Comparison of ENCODE assay signal across 8 cellular contexts in genomic region chr1:217630711-217631591, GRCh38. TPM values are rescaled to one million over a fixed set of nuclear protein-coding genes. Genes with fewer than 3 reads are reported as not detected.
DNase-seq lines count a peak whose midpoint lies in the region; ATAC-seq lines count a peak whose summit lies in the region.

Gene GPATCH2 (minus strand): TSS chr1:217631090. CDS start chr1:217630971, 119 bp downstream.
Gene SPATA17 (plus strand): TSS chr1:217631344. CDS start chr1:217631379, 35 bp downstream.

- H3K9me3 ChIP-seq in esophagus (ENCODE audit: control insufficient read depth in 2 of 2, insufficient read depth in 1 of 2, low read depth in 1 of 2, low read length in 1 of 2) (no peaks in the 10 kb centered on the region), mucosa of stomach (ENCODE audit: control insufficient read depth, low read length) (no peaks in the 10 kb centered on the region)

- peak; percentile 96 for DNase-seq in DMS153 treated with DMSO at 0.1 percent for 48 hours (lab: John Stamatoyannopoulos, UW; ENCODE audit: unreplicated experiment)
- DNase-seq in HuH-7.5 (ENCODE audit: low spot score), result peak; percentile 65
- DNase-seq in OCI-M1 (lab: John Stamatoyannopoulos, UW), result peak; percentile 97
- peak; percentile 56 for DNase-seq in activated T-cell treated with anti-CD3 and anti-CD28 coated beads for 48 hours (ENCODE audit: low read depth)
- DNase-seq in stimulated activated CD8-positive, alpha-beta memory T cell treated with anti-CD3 and anti-CD28 coated beads, Interleukin-4, amount 100 ng/mL, for 48 hours, result peak; percentile 73

- H3K36me3 ChIP-seq in esophagus (ENCODE audit: control insufficient read depth in 2 of 2, insufficient read depth in 2 of 2, low read length in 1 of 2) (no peaks in the 10 kb centered on the region), mucosa of stomach (ENCODE audit: control insufficient read depth, insufficient read depth, low read length) (no peaks in the 10 kb centered on the region)

- peak within 1 kb of the TSS; percentile 91 for H3K9ac ChIP-seq in mucosa of stomach (ENCODE audit: low read length)

- H3K4me3 ChIP-seq in esophagus (ENCODE audit: low read depth in 1 of 2, low read length in 2 of 2), result peak within 1 kb of the TSS; percentile 64 to 98
- peak within 1 kb of the TSS; percentile 57 for H3K4me3 ChIP-seq in mucosa of stomach (ENCODE audit: low read length)

- no peaks in the 10 kb centered on the region for H3K27me3 ChIP-seq in esophagus (ENCODE audit: control insufficient read depth in 1 of 2, insufficient read depth in 2 of 2, low read length in 2 of 2)
- no peaks in the 10 kb centered on the region for H3K27me3 ChIP-seq in mucosa of stomach (ENCODE audit: control insufficient read depth, insufficient read depth, low read length)

- peak within 1 kb of the TSS; percentile 64 to 91 for H3K27ac ChIP-seq in esophagus (ENCODE audit: low read depth in 2 of 2, low read length in 1 of 2)

- whole genome bisulfite sequencing in esophagus, 2 donors, result 1% methylated on average over 42 of the region's 42 CpGs

- no peaks in the 10 kb centered on the region for H3K4me1 ChIP-seq in esophagus (ENCODE audit: control insufficient read depth in 2 of 2, insufficient read depth in 2 of 2, low read length in 1 of 2)
- peaks cover 7% of the 10 kb centered on the region for H3K4me1 ChIP-seq in mucosa of stomach (ENCODE audit: control insufficient read depth, insufficient read depth, low read length)

- peak; percentile 99 for ATAC-seq in GM21528 (IDR thresholded peaks at IDR 0.05; ENCODE audit: low FRiP score, unreplicated experiment)

RNA-seq across cellular contexts. Expression of gene GPATCH2, which starts in this region (rescaled TPM):
- 1 to 10 TPM; 2.3 to 3.0 TPM for polyA plus RNA-seq in esophagus

RNA-seq across cellular contexts. Expression of gene SPATA17, which starts in this region (rescaled TPM):
- under 1 TPM; 0.04 to 0.13 TPM for polyA plus RNA-seq in esophagus

Comparison
In these comparisons a context has a peak if more than half of its experiments do, and no peak if none do; other contexts are left out.
1. Peak in every context shown above with its lines: DNase-seq, ATAC-seq, H3K4me3 ChIP-seq and H3K27ac ChIP-seq.